Comparison of ENCODE assay signal across 23 cellular contexts in genomic region chr4:40723728-40724127, GRCh38. TPM values are rescaled to one million over a fixed set of nuclear protein-coding genes. Genes with fewer than 3 reads are reported as not detected.
DNase-seq lines count a peak whose midpoint lies in the region; ATAC-seq and TF ChIP-seq lines count a peak whose summit lies in the region.
"Had no signal": no experiment of that assay in that cellular context is flagged by ENCODE, and none has a peak within 500 bp of the region (broad histone marks: within the 10 kb centered on the region; RNA-seq: fewer than 3 reads in every experiment).

No MANE protein-coding gene starts in this region.

- no peak overlapping the region for H2AK5ac ChIP-seq in mesenchymal stem cell (ENCODE audit: low read length, severe bottlenecking)

- no peak overlapping the region for H2BK5ac ChIP-seq in mesenchymal stem cell (ENCODE audit: low read depth, low read length, poor library complexity, severe bottlenecking)

- H3K4me1 ChIP-seq in BLaER1 treated with 17β-estradiol and CSF1 and Interleukin-3, amounts not matched to agents 10 nM and 100 nM, result peaks cover 9 to 95% (median 35%) of the 10 kb centered on the region in 10 experiments; a peak in 17 of 20 replicates
- no peaks in the 10 kb centered on the region for H3K4me1 ChIP-seq in mesenchymal stem cell (ENCODE audit: control insufficient read depth, insufficient read depth, low read depth, low read length)
- H3K4me1 ChIP-seq: parathyroid adenoma had no signal

- POLR2A ChIA-PET in activated naive CD8-positive, alpha-beta T cell treated with anti-CD3 and anti-CD28 coated beads, Interleukin-2, amount 10 ng/mL, durations not matched to agents 7 days and 5 days (lab: Charles Lee), result interaction anchor here (1.7 kb wide), 1 partner anchor 667 kb away, joined by 5 read pairs; the partner anchor contains the start of gene N4BP2
- POLR2A ChIA-PET in MCF 10A (lab: Yijun Ruan, JAX), result interaction anchor here (0.6 kb wide), 1 partner anchor 407 kb away, joined by 3 read pairs; no protein-coding TSS in a partner anchor

- DNase-seq in T-helper 2 cell treated with Interferon-gamma antibody and Interleukin-4, amounts not matched to agents 5 μg/mL and 100 μg/mL, for 36 hours (ENCODE audit: low spot score), result no peak
- DNase-seq in T-helper 2 cell (no peak), mesenchymal stem cell (no peak), NCI-H526 treated with DMSO at 0.1 percent for 48 hours (lab: John Stamatoyannopoulos, UW) (no peak), NCI-H2171 treated with DMSO at 0.1 percent for 48 hours (lab: John Stamatoyannopoulos, UW) (no peak), MCF 10A (ENCODE audit: unreplicated experiment) (no peak)
- DNase-seq in activated naive CD8-positive, alpha-beta T cell treated with anti-CD3 and anti-CD28 coated beads, Interleukin-2, amount 10 ng/mL, durations not matched to agents 7 days and 5 days, result no peak
- DNase-seq: activated CD4-positive, alpha-beta T cell treated with anti-CD3 and anti-CD28 coated beads, Interleukin-2, amount 50 U/mL, for 1 hour; activated CD8-positive, alpha-beta memory T cell treated with anti-CD3 and anti-CD28 coated beads, Interleukin-2, amount 50 U/mL, for 4 hours; activated gamma-delta T cell; dorsolateral prefrontal cortex; HCEC 1CT; islet precursor cell; NCI-H2081; NCI-H226; NCI-H748 treated with DMSO at 0.1 percent for 48 hours; right cardiac atrium; RPMI8226; stimulated activated CD4-positive, alpha-beta T cell treated with anti-CD3 and anti-CD28 coated beads, Interleukin-4, amount 100 ng/mL, for 4 hours had no signal

- peaks cover 8% of the 10 kb centered on the region for H3K27me3 Mint-ChIP-seq in T-helper 2 cell treated with Interferon-gamma antibody and Interleukin-4, amounts not matched to agents 5 μg/mL and 100 μg/mL, for 36 hours (ENCODE audit: low read depth)
- H3K27me3 Mint-ChIP-seq in activated naive CD8-positive, alpha-beta T cell treated with anti-CD3 and anti-CD28 coated beads, Interleukin-2, amount 10 ng/mL, durations not matched to agents 7 days and 5 days, result peaks cover 5% of the 10 kb centered on the region
- peaks cover 17% of the 10 kb centered on the region for H3K27me3 Mint-ChIP-seq in MCF 10A (ENCODE audit: insufficient read depth, unreplicated experiment)
- H3K27me3 Mint-ChIP-seq: stimulated activated memory B cell treated with anti-CD40 and anti-IgM and Interleukin-4, amounts not matched to agents 10 μg/mL and 1 μg/mL and 100 μg/mL, for 72 hours had no signal

- H3K36me3 Mint-ChIP-seq in T-helper 2 cell treated with Interferon-gamma antibody and Interleukin-4, amounts not matched to agents 5 μg/mL and 100 μg/mL, for 36 hours (ENCODE audit: low read depth), result no peaks in the 10 kb centered on the region
- no peaks in the 10 kb centered on the region for H3K36me3 Mint-ChIP-seq in activated naive CD8-positive, alpha-beta T cell treated with anti-CD3 and anti-CD28 coated beads, Interleukin-2, amount 10 ng/mL, durations not matched to agents 7 days and 5 days
- no peaks in the 10 kb centered on the region for H3K36me3 Mint-ChIP-seq in MCF 10A (ENCODE audit: insufficient read depth, unreplicated experiment)
- H3K36me3 Mint-ChIP-seq: stimulated activated memory B cell treated with anti-CD40 and anti-IgM and Interleukin-4, amounts not matched to agents 10 μg/mL and 1 μg/mL and 100 μg/mL, for 72 hours had no signal

- no peak overlapping the region for H2AFZ ChIP-seq in mesenchymal stem cell (ENCODE audit: low read depth, low read length)
- H2AFZ ChIP-seq: parathyroid adenoma had no signal

- H3K18ac ChIP-seq in mesenchymal stem cell (ENCODE audit: low read depth in 1 of 2, low read length in 2 of 2), result no peak overlapping the region

- H3K27me3 ChIP-seq in BLaER1 treated with 17β-estradiol and CSF1 and Interleukin-3, amounts not matched to agents 10 nM and 100 nM, result no peaks in the 10 kb centered on the region
- H3K27me3 ChIP-seq in mesenchymal stem cell (ENCODE audit: control insufficient read depth in 1 of 2, insufficient read depth in 1 of 2, low read length in 2 of 2), result no peaks in the 10 kb centered on the region

- H2BK15ac ChIP-seq in mesenchymal stem cell (ENCODE audit: low read depth, poor library complexity, severe bottlenecking), result no peak overlapping the region

- no peak overlapping the region for H4K8ac ChIP-seq in mesenchymal stem cell (ENCODE audit: low read length)

- no peak overlapping the region for H3K4ac ChIP-seq in mesenchymal stem cell (ENCODE audit: low read depth in 1 of 2, low read length in 2 of 2)

- WGBS in mesenchymal stem cell, result 100% methylated on average over 3 of the region's 3 CpGs

- H3K4me3 Mint-ChIP-seq in T-helper 2 cell treated with Interferon-gamma antibody and Interleukin-4, amounts not matched to agents 5 μg/mL and 100 μg/mL, for 36 hours, result peak overlapping the region; percentile 6
- peak overlapping the region; percentile 36 for H3K4me3 Mint-ChIP-seq in activated naive CD8-positive, alpha-beta T cell treated with anti-CD3 and anti-CD28 coated beads, Interleukin-2, amount 10 ng/mL, durations not matched to agents 7 days and 5 days
- no peak overlapping the region for H3K4me3 Mint-ChIP-seq in MCF 10A (ENCODE audit: unreplicated experiment)
- H3K4me3 Mint-ChIP-seq: stimulated activated memory B cell treated with anti-CD40 and anti-IgM and Interleukin-4, amounts not matched to agents 10 μg/mL and 1 μg/mL and 100 μg/mL, for 72 hours had no signal

- no peak overlapping the region for H3K4me3 ChIP-seq in BLaER1 treated with 17β-estradiol and CSF1 and Interleukin-3, amounts not matched to agents 10 nM and 100 nM
- no peak overlapping the region for H3K4me3 ChIP-seq in mesenchymal stem cell (ENCODE audit: insufficient read depth in 1 of 2, low read depth in 1 of 2, low read length in 2 of 2)
- H3K4me3 ChIP-seq: dorsolateral prefrontal cortex had no signal

- peaks cover 17% of the 10 kb centered on the region for H3K4me1 Mint-ChIP-seq in T-helper 2 cell treated with Interferon-gamma antibody and Interleukin-4, amounts not matched to agents 5 μg/mL and 100 μg/mL, for 36 hours (ENCODE audit: low read depth)
- peaks cover 16% of the 10 kb centered on the region for H3K4me1 Mint-ChIP-seq in activated naive CD8-positive, alpha-beta T cell treated with anti-CD3 and anti-CD28 coated beads, Interleukin-2, amount 10 ng/mL, durations not matched to agents 7 days and 5 days
- H3K4me1 Mint-ChIP-seq in MCF 10A (ENCODE audit: insufficient read depth, unreplicated experiment), result no peaks in the 10 kb centered on the region

- peak overlapping the region in 6 of 11 experiments; percentile 63 to 98 (median 88); a peak in 8 of 22 replicates for H3K27ac ChIP-seq in BLaER1 treated with 17β-estradiol and CSF1 and Interleukin-3, amounts not matched to agents 10 nM and 100 nM
- H3K27ac ChIP-seq in mesenchymal stem cell (ENCODE audit: low read length, poor library complexity, severe bottlenecking), result no peak overlapping the region
- H3K27ac ChIP-seq: parathyroid adenoma had no signal

- H3K79me1 ChIP-seq in mesenchymal stem cell (replicated peaks; ENCODE audit: low read length, poor library complexity, severe bottlenecking), result no peaks in the 10 kb centered on the region

- no peak for TF ChIP-seq CTCF in MCF 10A (IDR thresholded peaks at IDR 0.05; ENCODE audit: unreplicated experiment)

- no TSS peak for BruUV-seq in MCF 10A (replicated peaks; lab: Mats Ljungman, UMichigan)

- H4K91ac ChIP-seq in mesenchymal stem cell (ENCODE audit: low read length), result peak overlapping the region; percentile 30

- no peaks in the 10 kb centered on the region for H4K20me1 ChIP-seq in BLaER1 treated with 17β-estradiol and CSF1 and Interleukin-3, amounts not matched to agents 10 nM and 100 nM

- no peak overlapping the region for H2BK120ac ChIP-seq in mesenchymal stem cell (ENCODE audit: low read depth, low read length)

- no peak overlapping the region for H3K14ac ChIP-seq in mesenchymal stem cell (ENCODE audit: low read length in 2 of 2)

- H3K27ac Mint-ChIP-seq in T-helper 2 cell treated with Interferon-gamma antibody and Interleukin-4, amounts not matched to agents 5 μg/mL and 100 μg/mL, for 36 hours, result no peak overlapping the region
- no peak overlapping the region for H3K27ac Mint-ChIP-seq in activated naive CD8-positive, alpha-beta T cell treated with anti-CD3 and anti-CD28 coated beads, Interleukin-2, amount 10 ng/mL, durations not matched to agents 7 days and 5 days
- no peak overlapping the region for H3K27ac Mint-ChIP-seq in MCF 10A (ENCODE audit: low read depth, unreplicated experiment)
- H3K27ac Mint-ChIP-seq: stimulated activated memory B cell treated with anti-CD40 and anti-IgM and Interleukin-4, amounts not matched to agents 10 μg/mL and 1 μg/mL and 100 μg/mL, for 72 hours had no signal

- H3K9ac ChIP-seq in BLaER1 treated with 17β-estradiol and CSF1 and Interleukin-3, amounts not matched to agents 10 nM and 100 nM, result peak overlapping the region in 4 of 11 experiments; percentile 57 to 88 (median 77); a peak in 7 of 22 replicates
- no peak overlapping the region for H3K9ac ChIP-seq in mesenchymal stem cell (ENCODE audit: low read length)
- H3K9ac ChIP-seq: parathyroid adenoma had no signal

- H3K36me3 ChIP-seq in BLaER1 treated with 17β-estradiol and CSF1 and Interleukin-3, amounts not matched to agents 10 nM and 100 nM, result no peaks in the 10 kb centered on the region
- no peaks in the 10 kb centered on the region for H3K36me3 ChIP-seq in mesenchymal stem cell (ENCODE audit: control insufficient read depth in 1 of 2, insufficient read depth in 2 of 2, low read depth in 1 of 2, low read length in 2 of 2)

- intact Hi-C loops in MCF 10A (cut with micrococcal nuclease), result no loop called here

- H3K9me3 ChIP-seq in BLaER1 treated with 17β-estradiol and CSF1 and Interleukin-3, amounts not matched to agents 10 nM and 100 nM (replicated peaks in 1 of 11), result no peaks in the 10 kb centered on the region
- H3K9me3 ChIP-seq in mesenchymal stem cell (ENCODE audit: control insufficient read depth, low read length), result no peaks in the 10 kb centered on the region

- peak overlapping the region in 5 of 11 experiments; percentile 69 to 85 (median 79); a peak in 11 of 22 replicates for H3K4me2 ChIP-seq in BLaER1 treated with 17β-estradiol and CSF1 and Interleukin-3, amounts not matched to agents 10 nM and 100 nM
- H3K4me2 ChIP-seq in mesenchymal stem cell (ENCODE audit: low read length, poor library complexity, severe bottlenecking), result no peak overlapping the region

- H3K23ac ChIP-seq in mesenchymal stem cell (ENCODE audit: low read length in 2 of 2), result no peak overlapping the region

- no peaks in the 10 kb centered on the region for H3K9me3 Mint-ChIP-seq in T-helper 2 cell treated with Interferon-gamma antibody and Interleukin-4, amounts not matched to agents 5 μg/mL and 100 μg/mL, for 36 hours
- no peaks in the 10 kb centered on the region for H3K9me3 Mint-ChIP-seq in activated naive CD8-positive, alpha-beta T cell treated with anti-CD3 and anti-CD28 coated beads, Interleukin-2, amount 10 ng/mL, durations not matched to agents 7 days and 5 days
- no peaks in the 10 kb centered on the region for H3K9me3 Mint-ChIP-seq in MCF 10A (ENCODE audit: unreplicated experiment)
- H3K9me3 Mint-ChIP-seq: stimulated activated memory B cell treated with anti-CD40 and anti-IgM and Interleukin-4, amounts not matched to agents 10 μg/mL and 1 μg/mL and 100 μg/mL, for 72 hours had no signal

- ATAC-seq in activated naive CD8-positive, alpha-beta T cell treated with anti-CD3 and anti-CD28 coated beads, Interleukin-2, amount 10 ng/mL, durations not matched to agents 7 days and 5 days (ENCODE audit: low read depth), result no peak
- ATAC-seq: stimulated activated memory B cell treated with anti-CD40 and anti-IgM and Interleukin-4, amounts not matched to agents 10 μg/mL and 1 μg/mL and 100 μg/mL, for 72 hours had no signal

- H2BK12ac ChIP-seq in mesenchymal stem cell (ENCODE audit: low read length in 2 of 2), result no peak overlapping the region

- CTCF ChIA-PET in MCF 10A (lab: Yijun Ruan, JAX), result no interaction called here

RNA-seq across cellular contexts. Expression of gene NSUN7, which starts 26.0 kb away (rescaled TPM):
- total RNA-seq in activated naive CD8-positive, alpha-beta T cell treated with anti-CD3 and anti-CD28 coated beads, Interleukin-2, amount 10 ng/mL, durations not matched to agents 7 days and 5 days, result under 1 TPM; 0.25 to 0.34 TPM
- 1.7 TPM for polyA plus RNA-seq in mesenchymal stem cell (2013, experiment 1 of 2)
- polyA plus RNA-seq in mesenchymal stem cell (2013, experiment 2 of 2), result 1.9 TPM
- total RNA-seq in MCF 10A (2022), result not detected in 2 replicates
- total RNA-seq: T-helper 2 cell treated with Interferon-gamma antibody and Interleukin-4, amounts not matched to agents 100 ng/mL and 5 ng/mL, for 36 hours had no signal
